Comparison of ENCODE assay signal across 15 cellular contexts in genomic region chr2:9107168-9108025, GRCh38.
DNase-seq lines count a peak whose midpoint lies in the region; ATAC-seq lines count a peak whose summit lies in the region.
"Had no signal": no experiment of that assay in that cellular context is flagged by ENCODE, and none has a peak within 500 bp of the region (broad histone marks: within the 10 kb centered on the region; RNA-seq: fewer than 3 reads in every experiment).

No MANE protein-coding gene starts in this region.

- no peaks in the 10 kb centered on the region for H4K20me1 ChIP-seq in BLaER1

- peak overlapping the region; percentile 74 for H3K27ac ChIP-seq in BLaER1
- peak overlapping the region; percentile 80 for H3K27ac ChIP-seq in epithelial cell of prostate
- H3K27ac ChIP-seq: gastrocnemius medialis had no signal

- H3K9me3 ChIP-seq in BLaER1 (no peaks in the 10 kb centered on the region), mucosa of stomach (ENCODE audit: control insufficient read depth, low read length) (no peaks in the 10 kb centered on the region)
- H3K9me3 ChIP-seq: gastrocnemius medialis had no signal

- H3K4me2 ChIP-seq in BLaER1, result peak overlapping the region; percentile 60

- H3K4me1 ChIP-seq in BLaER1 (peaks cover 60% of the 10 kb centered on the region), mucosa of stomach (ENCODE audit: control insufficient read depth, insufficient read depth, low read length) (peaks cover 58% of the 10 kb centered on the region)
- H3K4me1 ChIP-seq: gastrocnemius medialis had no signal

- no peak overlapping the region for H3K4me3 ChIP-seq in BLaER1
- no peak overlapping the region for H3K4me3 ChIP-seq in mucosa of stomach (ENCODE audit: low read length)
- H3K4me3 ChIP-seq: gastrocnemius medialis had no signal

- H3K9ac ChIP-seq in BLaER1, result no peak overlapping the region
- H3K9ac ChIP-seq in mucosa of stomach (ENCODE audit: low read length), result peak overlapping the region; percentile 52

- H3K27me3 ChIP-seq in BLaER1 (peaks cover 13% of the 10 kb centered on the region; the same call in 1 of the 2 replicates), mucosa of stomach (ENCODE audit: control insufficient read depth, insufficient read depth, low read length) (no peaks in the 10 kb centered on the region)
- H3K27me3 ChIP-seq: gastrocnemius medialis had no signal

- H3K36me3 ChIP-seq in BLaER1 (no peaks in the 10 kb centered on the region), mucosa of stomach (ENCODE audit: control insufficient read depth, insufficient read depth, low read length) (no peaks in the 10 kb centered on the region)
- H3K36me3 ChIP-seq: gastrocnemius medialis had no signal

- ATAC-seq in GM19452 (IDR thresholded peaks at IDR 0.05; ENCODE audit: unreplicated experiment) (no peak), HG03520 (IDR thresholded peaks at IDR 0.05; ENCODE audit: unreplicated experiment) (no peak)
- ATAC-seq: Panc1 had no signal

- DNase-seq in NCI-H69 (lab: John Stamatoyannopoulos, UW) (peak; percentile 66), epithelial cell of prostate (ENCODE audit: low read depth, low spot score) (no peak), cerebellum (ENCODE audit: low spot score) (no peak)
- DNase-seq in activated CD4-positive, alpha-beta T cell treated with anti-CD3 and anti-CD28 coated beads, Interleukin-2, amount 50 U/mL, for 1 hour, result no peak
- DNase-seq: activated CD4-positive, alpha-beta T cell treated with anti-CD3 and anti-CD28 coated beads, Interleukin-2, amount 10 ng/mL, durations not matched to agents 7 days and 5 days; activated T-cell treated with anti-CD3 and anti-CD28 coated beads, Interleukin-2, amount 50 U/mL, for 1 hour; caudate nucleus; gastrocnemius medialis; right cardiac atrium; stimulated activated CD4-positive, alpha-beta T cell treated with anti-CD3 and anti-CD28 coated beads, Interleukin-1b, Interleukin-23, amount 100 ng/mL, for 48 hours had no signal
